In the genomic region with DNA sequence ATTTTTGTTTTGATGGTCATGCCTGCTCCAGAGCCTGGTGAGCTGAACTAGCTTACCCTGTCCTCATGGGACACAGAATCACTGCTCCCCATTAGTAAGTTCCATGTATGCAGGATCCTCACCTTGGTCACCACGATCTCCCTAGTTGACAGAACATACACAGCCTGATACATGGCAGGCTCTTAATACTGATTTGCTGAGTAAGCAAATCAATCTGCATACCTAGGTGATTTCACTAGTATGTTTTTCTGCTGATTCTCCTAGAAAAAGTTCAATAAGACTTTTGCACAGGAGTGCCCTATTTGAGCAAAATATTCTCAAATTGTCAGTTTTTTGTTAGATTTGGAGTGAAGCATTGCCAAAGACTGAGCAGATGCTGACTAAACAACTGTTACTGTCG, we compare ENCODE assay signal across 19 cellular contexts.
"Had no signal": no experiment of that assay in that cellular context is flagged by ENCODE, and none has a peak within 500 bp of the region (broad histone marks: within the 10 kb centered on the region; RNA-seq: fewer than 3 reads in every experiment).

No MANE protein-coding gene starts in this region.

- FAIRE-seq: RCC 7860 had no signal

- H3K9me3 ChIP-seq: SK-N-SH had no signal

- H3K4me2 ChIP-seq: SK-N-SH had no signal

- DNase-seq: KBM-7, MV-4-11, NCI-H1048, NCI-H1105, NCI-H1417, NCI-H1436 treated with DMSO at 0.1 percent for 48 hours, NCI-H1694, NCI-H187 treated with DMSO at 0.1 percent for 48 hours, NCI-H2029 treated with DMSO at 0.1 percent for 48 hours, NCI-H2171 treated with DMSO at 0.1 percent for 48 hours, NCI-H524, NCI-H526 treated with DMSO at 0.1 percent for 48 hours, NCI-H748 treated with DMSO at 0.1 percent for 48 hours, RPMI8226, SHP77, SK-N-SH, SW 1271, T-cell had no signal

- ATAC-seq: T-cell had no signal

- H3K9ac ChIP-seq: SK-N-SH had no signal
